Comparison of ENCODE assay signal across 18 cellular contexts in genomic region chr10:9301554-9301953, GRCh38.
"Had no signal": no experiment of that assay in that cellular context is flagged by ENCODE, and none has a peak within 500 bp of the region (broad histone marks: within the 10 kb centered on the region; RNA-seq: fewer than 3 reads in every experiment).

No MANE protein-coding gene starts in this region.

- H3K4me3 ChIP-seq: coronary artery, hepatocyte, lung, ovary, spleen, testis, tibial nerve, upper lobe of right lung had no signal

- H3K36me3 Mint-ChIP-seq: naive B cell; stimulated activated memory B cell treated with anti-CD40 and anti-IgM and Interleukin-4, amounts not matched to agents 10 μg/mL and 1 μg/mL and 100 μg/mL, for 72 hours had no signal

- DNase-seq: left colon; left ventricle myocardium superior; ovary; spleen; stimulated activated CD4-positive, alpha-beta T cell treated with anti-CD3 and anti-CD28 coated beads, Interleukin-15, amount 100 ng/mL, for 24 hours; stimulated activated CD4-positive, alpha-beta T cell treated with anti-CD3 and anti-CD28 coated beads, Interleukin-1b, Interleukin-23, amount 100 ng/mL, for 48 hours; testis; upper lobe of right lung had no signal

- H3K27ac ChIP-seq: coronary artery, hepatocyte, ovary, spleen, testis, tibial nerve, upper lobe of right lung had no signal

- H3K4me1 ChIP-seq: spleen, testis, tibial nerve, upper lobe of right lung had no signal

- H3K4me1 Mint-ChIP-seq: naive B cell; stimulated activated memory B cell treated with anti-CD40 and anti-IgM and Interleukin-4, amounts not matched to agents 10 μg/mL and 1 μg/mL and 100 μg/mL, for 72 hours had no signal

- H2AFZ ChIP-seq: hepatocyte had no signal

- H3K27ac Mint-ChIP-seq: naive B cell; progenitor cell of endocrine pancreas; stimulated activated memory B cell treated with anti-CD40 and anti-IgM and Interleukin-4, amounts not matched to agents 10 μg/mL and 1 μg/mL and 100 μg/mL, for 72 hours; stimulated activated naive CD8-positive, alpha-beta T cell treated with anti-CD3 and anti-CD28 coated beads, Interleukin-15, Interleukin-2, amounts not matched to agents 100 ng/mL and 50 ng/mL, for 24 hours had no signal

- H3K27me3 ChIP-seq: hepatocyte, ovary, spleen, testis, tibial nerve had no signal

- H3K36me3 ChIP-seq: ovary, spleen, tibial nerve, upper lobe of right lung had no signal

- H3K9me3 ChIP-seq: ovary, spleen, testis, tibial nerve, upper lobe of right lung had no signal

- H3K4me2 ChIP-seq: hepatocyte had no signal

- H3K9me3 Mint-ChIP-seq: naive B cell; neural crest cell; stimulated activated memory B cell treated with anti-CD40 and anti-IgM and Interleukin-4, amounts not matched to agents 10 μg/mL and 1 μg/mL and 100 μg/mL, for 72 hours; stimulated activated naive CD8-positive, alpha-beta T cell treated with anti-CD3 and anti-CD28 coated beads, Interleukin-15, Interleukin-2, amounts not matched to agents 100 ng/mL and 50 ng/mL, for 24 hours had no signal

- H3K79me2 ChIP-seq: hepatocyte had no signal

- H3K4me3 Mint-ChIP-seq: naive B cell; neural crest cell; stimulated activated memory B cell treated with anti-CD40 and anti-IgM and Interleukin-4, amounts not matched to agents 10 μg/mL and 1 μg/mL and 100 μg/mL, for 72 hours; stimulated activated naive CD8-positive, alpha-beta T cell treated with anti-CD3 and anti-CD28 coated beads, Interleukin-15, Interleukin-2, amounts not matched to agents 100 ng/mL and 50 ng/mL, for 24 hours had no signal

- ATAC-seq: left ventricle myocardium superior, sciatic nerve had no signal
